Comparison of ENCODE assay signal across 12 cellular contexts in genomic region chr2:73877071-73877802, GRCh38. TPM values are rescaled to one million over a fixed set of nuclear protein-coding genes. Genes with fewer than 3 reads are reported as not detected.
A peak's percentile ranks its signal among the peaks of the same experiment; 100 is the strongest.
DNase-seq lines count a peak whose midpoint lies in the region; ATAC-seq, FAIRE-seq and TF ChIP-seq lines count a peak whose summit lies in the region.
"Had no signal": no experiment of that assay in that cellular context is flagged by ENCODE, and none has a peak within 500 bp of the region (broad histone marks: within the 10 kb centered on the region; RNA-seq: fewer than 3 reads in every experiment).

No MANE protein-coding gene starts in this region.

- no peak overlapping the region for H3K27ac ChIP-seq in kidney (ENCODE audit: low read depth in 2 of 2, low read length in 2 of 2)
- H3K27ac ChIP-seq: body of pancreas, SK-N-MC, testis had no signal

- FAIRE-seq in bronchial epithelial cell (lab: Jason Lieb, UNC) (no peak), kidney (lab: Jason Lieb, UNC) (no peak)
- FAIRE-seq: A204.1 had no signal

- ATAC-seq in sciatic nerve (peak; percentile 53), HG03097 (IDR thresholded peaks at IDR 0.05; ENCODE audit: low FRiP score, unreplicated experiment) (no peak), omental fat pad (ENCODE audit: low FRiP score) (no peak)
- ATAC-seq: body of pancreas had no signal

- TF ChIP-seq CTCF in bronchial epithelial cell (IDR thresholded peaks at IDR 0.05; ENCODE audit: insufficient read depth, low read length, severe bottlenecking) (no peak), kidney (IDR thresholded peaks at IDR 0.05; ENCODE audit: borderline replicate concordance, extremely low read depth, insufficient read depth) (no peak), omental fat pad (IDR thresholded peaks at IDR 0.05) (no peak)

- H3K9ac ChIP-seq in kidney (ENCODE audit: low read length in 2 of 2): no peak overlapping the region

- H3K4me1 ChIP-seq in kidney (ENCODE audit: control insufficient read depth in 1 of 2, insufficient read depth in 1 of 2, low read depth in 1 of 2, low read length in 2 of 2): no peaks in the 10 kb centered on the region
- H3K4me1 ChIP-seq: body of pancreas, testis had no signal

- H3K36me3 ChIP-seq in bronchial epithelial cell (ENCODE audit: control insufficient read depth, insufficient read depth, low read length) (no peaks in the 10 kb centered on the region), kidney (ENCODE audit: control insufficient read depth in 1 of 2, insufficient read depth in 2 of 2, low read length in 2 of 2) (no peaks in the 10 kb centered on the region)

- H3K4me3 ChIP-seq in bronchial epithelial cell (ENCODE audit: low read depth, low read length) (no peak overlapping the region), kidney (ENCODE audit: low read length in 2 of 2) (no peak overlapping the region)
- H3K4me3 ChIP-seq: body of pancreas, SK-N-MC, testis had no signal

- intact Hi-C loops in sciatic nerve (cut with DNase I) (no loop called here), kidney (cut with DNase I) (no loop called here)

- DNase-seq in NCI-H510A treated with DMSO at 0.1 percent for 48 hours (lab: John Stamatoyannopoulos, UW): peak; percentile 38
- DNase-seq in NCI-H510A (lab: John Stamatoyannopoulos, UW): no peak
- peak; percentile 36 for DNase-seq in NCI-H2029 treated with DMSO at 0.1 percent for 48 hours (lab: John Stamatoyannopoulos, UW)
- DNase-seq in bronchial epithelial cell (ENCODE audit: low read depth): peak; percentile 77
- DNase-seq in sciatic nerve (ENCODE audit: low spot score): no peak
- no peak for DNase-seq in kidney
- DNase-seq in omental fat pad (ENCODE audit: low spot score): no peak
- DNase-seq: body of pancreas, testis had no signal

- H3K9me3 ChIP-seq in kidney (ENCODE audit: control insufficient read depth in 1 of 2, low read length in 2 of 2): no peaks in the 10 kb centered on the region
- H3K9me3 ChIP-seq: body of pancreas, testis had no signal

- no peaks in the 10 kb centered on the region for H3K27me3 ChIP-seq in bronchial epithelial cell (ENCODE audit: control insufficient read depth, insufficient read depth, low read length)
- H3K27me3 ChIP-seq: body of pancreas, testis had no signal

RNA-seq across cellular contexts. Expression of gene ACTG2, which starts 15.6 kb away (rescaled TPM):
- not detected in 2 replicates for total RNA-seq in bronchial epithelial cell
- 4.4 TPM for total RNA-seq in sciatic nerve
- 13.7 TPM for total RNA-seq in kidney
- polyA plus RNA-seq in kidney (ENCODE audit: insufficient read depth, low read depth, low replicate concordance): 6.6 TPM
- 10 to 100 TPM in 1 of 4 donors, 1 to 10 TPM in 3; 3.7 to 56.6 (median 7.4) TPM for total RNA-seq in omental fat pad

RNA-seq across cellular contexts. Expression of gene STAMBP, which starts 48.5 kb away (rescaled TPM):
- 24.0 and 36.4 TPM in 2 replicates for total RNA-seq in bronchial epithelial cell
- total RNA-seq in sciatic nerve: 41.5 TPM
- total RNA-seq in kidney: 34.8 TPM
- 58.9 TPM for polyA plus RNA-seq in kidney (ENCODE audit: insufficient read depth, low read depth, low replicate concordance)
- 10 to 100 TPM; 14.4 to 27.0 (median 20.0) TPM for total RNA-seq in omental fat pad

RNA-seq across cellular contexts. Expression of gene DGUOK, which starts 49.4 kb away (rescaled TPM):
- total RNA-seq in bronchial epithelial cell: 39.3 and 40.8 TPM in 2 replicates
- 38.8 TPM for total RNA-seq in sciatic nerve
- 44.4 TPM for total RNA-seq in kidney
- polyA plus RNA-seq in kidney (ENCODE audit: insufficient read depth, low read depth, low replicate concordance): 86.2 TPM
- 10 to 100 TPM; 30.5 to 38.9 (median 36.3) TPM for total RNA-seq in omental fat pad

Comparison
In these comparisons a context has a peak if more than half of its experiments do, and no peak if none do; other contexts are left out.
1. DNase-seq: peak in NCI-H510A treated with DMSO at 0.1 percent for 48 hours (single experiment), NCI-H2029 treated with DMSO at 0.1 percent for 48 hours (single experiment) and bronchial epithelial cell (single experiment); none in NCI-H510A (single experiment), sciatic nerve (single experiment), kidney (single experiment) and omental fat pad (single experiment).